Comparison of ENCODE assay signal across 18 cellular contexts in genomic region chr2:242012956-242013764, GRCh38.
A peak's percentile ranks its signal among the peaks of the same experiment; 100 is the strongest.
DNase-seq lines count a peak whose midpoint lies in the region; ATAC-seq and TF ChIP-seq lines count a peak whose summit lies in the region.
"Had no signal": no experiment of that assay in that cellular context is flagged by ENCODE, and none has a peak within 500 bp of the region (broad histone marks: within the 10 kb centered on the region; RNA-seq: fewer than 3 reads in every experiment).

No MANE protein-coding gene starts in this region.

- no peak for TF ChIP-seq POLR2A in spleen (IDR thresholded peaks at IDR 0.05)

- in situ Hi-C loops in Panc1 (cut with HindIII; ENCODE audit: low pct_unique_long_range_greater_than_20kb, low sequenced_read_pairs) = no loop called here

- H3K4me1 Mint-ChIP-seq in memory B cell = peaks cover 13% of the 10 kb centered on the region

- peak; percentile 42; the same call in 1 of the 2 replicates for ATAC-seq in Panc1
- no peak for ATAC-seq in memory B cell (ENCODE audit: low read depth)
- ATAC-seq: CD8-positive, alpha-beta T cell; HCT116; Right ventricle myocardium inferior had no signal

- POLR2A ChIA-PET in Panc1 (lab: Charles Lee) = no interaction called here

- no peak overlapping the region for H3K4me3 ChIP-seq in Panc1 (ENCODE audit: low read depth in 2 of 2, low read length in 2 of 2)
- no peak overlapping the region for H3K4me3 ChIP-seq in spleen
- H3K4me3 ChIP-seq: BLaER1 had no signal

- intact Hi-C loops in Panc1 (cut with micrococcal nuclease; ENCODE audit: unreplicated experiment) (no loop called here), spleen (cut with DNase I; ENCODE audit: low total_unique reads) (no loop called here)

- DNase-seq in Panc1 (ENCODE audit: low read depth, low spot score) (no peak), islet precursor cell (peak; percentile 47), memory B cell (ENCODE audit: low spot score in 2 of 2) (no peak), spleen (peak; percentile 60), UCSD-AML1 (lab: John Stamatoyannopoulos, UW; ENCODE audit: unreplicated experiment) (no peak), NCI-H128 (lab: John Stamatoyannopoulos, UW; ENCODE audit: unreplicated experiment) (no peak), cortex of kidney (lab: John Stamatoyannopoulos, UW) (no peak)
- DNase-seq: Calu3; GOT3; Kasumi-1; MM.1S; NCI-H1092 treated with DMSO at 0.1 percent for 48 hours; NCI-H748 treated with DMSO at 0.1 percent for 48 hours; NK-92 treated with Interleukin-12 subunit alpha and Interleukin-12 subunit beta, amount 100 ng/mL, for 24 hours had no signal

- H3K9me3 Mint-ChIP-seq in memory B cell = no peaks in the 10 kb centered on the region
- H3K9me3 Mint-ChIP-seq: CD8-positive, alpha-beta T cell had no signal

- H3K4me3 Mint-ChIP-seq in memory B cell = no peak overlapping the region
- H3K4me3 Mint-ChIP-seq: CD8-positive, alpha-beta T cell had no signal

- H3K27me3 ChIP-seq in Panc1 (ENCODE audit: control insufficient read depth, insufficient read depth, low read length) (no peaks in the 10 kb centered on the region; the same call in 1 of the 2 replicates), spleen (replicated peaks in 1 of 7) (peaks cover 0 to 3% (median 0%) of the 10 kb centered on the region in 7 donors)
- H3K27me3 ChIP-seq: BLaER1 had no signal

- H3K9me3 ChIP-seq in Panc1 (ENCODE audit: control insufficient read depth, insufficient read depth, low read depth, low read length) (no peaks in the 10 kb centered on the region), spleen (peaks cover 0 to 3% (median 0%) of the 10 kb centered on the region in 8 donors)

- H3K36me3 ChIP-seq in Panc1 (ENCODE audit: control insufficient read depth, insufficient read depth, low read length) (no peaks in the 10 kb centered on the region), spleen (no peaks in the 10 kb centered on the region)
- H3K36me3 ChIP-seq: BLaER1 had no signal

- H3K27ac ChIP-seq in Panc1 (ENCODE audit: low read length) (no peak overlapping the region), spleen (no peak overlapping the region)
- H3K27ac ChIP-seq: BLaER1 had no signal

- WGBS in spleen, 5 donors = 79 to 92% (median 87%) methylated on average over 29 to 44 of the region's 44 CpGs

- H3K4me1 ChIP-seq in Panc1 (ENCODE audit: control insufficient read depth, insufficient read depth, low read length) (no peaks in the 10 kb centered on the region), spleen (peaks cover 0 to 6% (median 0%) of the 10 kb centered on the region in 6 donors)

- TF ChIP-seq CTCF in Panc1 (IDR thresholded peaks at IDR 0.05) (no peak), spleen (IDR thresholded peaks at IDR 0.05 in 8 of 11, conservative IDR thresholded peaks at IDR 0.05 in 3 of 11) (no peak)

- peak overlapping the region; percentile 35 for H3K27ac Mint-ChIP-seq in memory B cell
- H3K27ac Mint-ChIP-seq: CD8-positive, alpha-beta T cell had no signal

- CTCF ChIA-PET in Panc1 (lab: Charles Lee) = no interaction called here

- H3K27me3 Mint-ChIP-seq in memory B cell = no peaks in the 10 kb centered on the region

- no TSS peak for BruUV-seq in Panc1 (replicated peaks; lab: Mats Ljungman, UMichigan)

- H3K36me3 Mint-ChIP-seq in memory B cell = no peaks in the 10 kb centered on the region
- H3K36me3 Mint-ChIP-seq: CD8-positive, alpha-beta T cell had no signal

Comparison
In these comparisons a context has a peak if more than half of its experiments do, and no peak if none do; other contexts are left out.
1. DNase-seq: peak in islet precursor cell (single experiment) and spleen (single experiment); none in Panc1 (single experiment), memory B cell (0 of 2), UCSD-AML1 (single experiment), NCI-H128 (single experiment) and cortex of kidney (single experiment).